ENCODE assay signal across 10 cellular contexts in the genomic region with DNA sequence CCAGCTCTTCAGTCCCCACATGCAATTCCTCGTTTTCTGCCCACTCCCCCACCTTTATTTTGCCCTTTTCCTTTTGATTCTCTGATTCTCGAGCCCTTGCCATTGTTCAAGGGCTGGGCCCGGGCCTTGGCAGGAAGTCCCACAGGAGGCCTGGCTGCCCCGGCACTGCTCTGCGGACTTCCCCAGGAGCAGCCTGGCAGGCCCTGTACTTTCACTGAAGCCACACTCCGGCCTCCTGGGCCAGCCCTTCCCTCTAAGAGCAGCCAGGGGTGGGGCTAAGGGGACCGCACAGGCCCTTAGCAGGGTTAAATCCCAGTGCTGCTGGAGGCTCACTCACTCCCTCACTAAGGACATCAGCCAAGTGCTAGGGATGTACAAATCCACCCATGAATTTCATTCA. TPM values are rescaled to one million over a fixed set of nuclear protein-coding genes. Genes with fewer than 3 reads are reported as not detected.
DNase-seq lines count a peak whose midpoint lies in the region; ATAC-seq, FAIRE-seq and TF ChIP-seq lines count a peak whose summit lies in the region.
"Had no signal": no experiment of that assay in that cellular context is flagged by ENCODE, and none has a peak within 500 bp of the region (broad histone marks: within the 10 kb centered on the region; RNA-seq: fewer than 3 reads in every experiment).

No MANE protein-coding gene starts in this region.

- H3K4me1 ChIP-seq in astrocyte (ENCODE audit: insufficient read depth, low read length) = peaks cover 23% of the 10 kb centered on the region

- no peaks in the 10 kb centered on the region for H4K20me1 ChIP-seq in astrocyte (ENCODE audit: insufficient read depth, low read length)

- DNase-seq in AG08396 (ENCODE audit: low spot score) = peak; percentile 53
- no peak for DNase-seq in astrocyte (ENCODE audit: low read depth)
- DNase-seq in mesenteric fat pad (ENCODE audit: low spot score) = peak; percentile 92
- no peak for DNase-seq in central memory CD4-positive, alpha-beta T cell
- DNase-seq in epidermal melanocyte (ENCODE audit: insufficient read length, low spot score) = no peak
- no peak for DNase-seq in immature natural killer cell
- DNase-seq: COR-L47, NCI-H2171 had no signal

- H3K4me3 Mint-ChIP-seq in astrocyte (ENCODE audit: unreplicated experiment) = no peak overlapping the region
- no peak overlapping the region for H3K4me3 Mint-ChIP-seq in immature natural killer cell

- H2AFZ ChIP-seq in astrocyte (ENCODE audit: low read depth, low read length) = peak overlapping the region; percentile 62

- H3K27me3 ChIP-seq in astrocyte (ENCODE audit: insufficient read depth, low read length) = no peaks in the 10 kb centered on the region

- peak overlapping the region; percentile 38 for H3K9ac ChIP-seq in astrocyte (ENCODE audit: low read length)

- H3K9me3 ChIP-seq in astrocyte (ENCODE audit: insufficient read depth, low read depth, low read length) = no peaks in the 10 kb centered on the region

- no peak for TF ChIP-seq CTCF in astrocyte (IDR thresholded peaks at IDR 0.05; ENCODE audit: insufficient read depth, low read depth, low read length)

- peak; percentile 44 for ATAC-seq in GM21576 (IDR thresholded peaks at IDR 0.05; ENCODE audit: unreplicated experiment)
- no peak for ATAC-seq in HG02588 (IDR thresholded peaks at IDR 0.05; ENCODE audit: unreplicated experiment)

- H3K4me3 ChIP-seq in astrocyte (ENCODE audit: insufficient read depth, low read depth, low read length) = no peak overlapping the region

- no peaks in the 10 kb centered on the region for H3K36me3 ChIP-seq in astrocyte (ENCODE audit: insufficient read depth, low read length)

- peaks cover 16% of the 10 kb centered on the region for H3K4me1 Mint-ChIP-seq in astrocyte (ENCODE audit: low read depth, unreplicated experiment)
- H3K4me1 Mint-ChIP-seq in immature natural killer cell = peaks cover 28 to 33% of the 10 kb centered on the region in 2 donors

- H3K27ac ChIP-seq in astrocyte (ENCODE audit: low read depth, low read length) = no peak overlapping the region

- peaks cover 2% of the 10 kb centered on the region for H3K9me3 Mint-ChIP-seq in astrocyte (ENCODE audit: unreplicated experiment)
- no peaks in the 10 kb centered on the region for H3K9me3 Mint-ChIP-seq in immature natural killer cell

- H3K27me3 Mint-ChIP-seq in astrocyte (ENCODE audit: low read depth, unreplicated experiment) (peaks cover 45% of the 10 kb centered on the region), immature natural killer cell (ENCODE audit: low read depth in 3 of 3) (peaks cover 2 to 7% (median 5%) of the 10 kb centered on the region in 3 donors)

- no peak overlapping the region for H3K27ac Mint-ChIP-seq in astrocyte (ENCODE audit: unreplicated experiment)
- no peak overlapping the region for H3K27ac Mint-ChIP-seq in immature natural killer cell

- no peak for FAIRE-seq in astrocyte (lab: Jason Lieb, UNC)

- H3K36me3 Mint-ChIP-seq in astrocyte (ENCODE audit: low read depth, unreplicated experiment) (peaks cover 14% of the 10 kb centered on the region), immature natural killer cell (no peaks in the 10 kb centered on the region)

- H3K79me2 ChIP-seq in astrocyte (ENCODE audit: insufficient read depth, low read length) = peaks cover 5% of the 10 kb centered on the region

- peak overlapping the region; percentile 33 for H3K4me2 ChIP-seq in astrocyte (ENCODE audit: low read length)

RNA-seq across cellular contexts. Expression of a gene that starts 4.1 kb away (rescaled TPM):
- 24.4 and 43.7 TPM in 2 replicates for total RNA-seq in astrocyte
- total RNA-seq in mesenteric fat pad = 136 TPM
- polyA plus RNA-seq in immature natural killer cell = under 1 TPM in 1 of 3 donors, not detected in 2; 0.45 TPM

Comparison
In these comparisons a context has a peak if more than half of its experiments do, and no peak if none do; other contexts are left out.
1. DNase-seq: peak in AG08396 (single experiment) and mesenteric fat pad (single experiment); none in astrocyte (single experiment), central memory CD4-positive, alpha-beta T cell (single experiment), epidermal melanocyte (single experiment) and immature natural killer cell (0 of 3).